ENCODE assay signal across 12 cellular contexts in genomic region chr7:45872116-45873034, GRCh38. TPM values are rescaled to one million over a fixed set of nuclear protein-coding genes. Genes with fewer than 3 reads are reported as not detected.
DNase-seq lines count a peak whose midpoint lies in the region; ATAC-seq and TF ChIP-seq lines count a peak whose summit lies in the region.
"Had no signal": no experiment of that assay in that cellular context is flagged by ENCODE, and none has a peak within 500 bp of the region (broad histone marks: within the 10 kb centered on the region; RNA-seq: fewer than 3 reads in every experiment).

No MANE protein-coding gene starts in this region.

- H3K4me1 ChIP-seq in colonic mucosa = no peaks in the 10 kb centered on the region
- no peaks in the 10 kb centered on the region for H3K4me1 ChIP-seq in neural progenitor cell
- H3K4me1 ChIP-seq: uterus had no signal

- no peaks in the 10 kb centered on the region for H3K9me3 Mint-ChIP-seq in neural progenitor cell

- H3K4me2 ChIP-seq in neural progenitor cell = no peak overlapping the region

- DNase-seq in DMS 273 (lab: John Stamatoyannopoulos, UW; ENCODE audit: unreplicated experiment) = peak; percentile 37
- no peak for DNase-seq in DMS 273 treated with DMSO at 0.1 percent for 48 hours (lab: John Stamatoyannopoulos, UW)
- peak; percentile 12 for DNase-seq in M059J (ENCODE audit: low read depth)
- no peak for DNase-seq in colonic mucosa
- peak; percentile 56 for DNase-seq in neural progenitor cell (ENCODE audit: low spot score)
- DNase-seq in nucleus accumbens (lab: John Stamatoyannopoulos, UW) = no peak
- no peak for DNase-seq in ureter (ENCODE audit: low spot score)
- DNase-seq: 8988T, uterus had no signal

- no peaks in the 10 kb centered on the region for H3K4me1 Mint-ChIP-seq in neural progenitor cell

- H4K20me1 ChIP-seq in neural progenitor cell (ENCODE audit: low read depth) = no peaks in the 10 kb centered on the region

- peak; percentile 33 for TF ChIP-seq CTCF in colonic mucosa (IDR thresholded peaks at IDR 0.05)
- peak; percentile 65 for TF ChIP-seq CTCF in neural progenitor cell (IDR thresholded peaks at IDR 0.05)

- H3K9ac ChIP-seq in colonic mucosa (ENCODE audit: low read depth in 2 of 2, low read length in 2 of 2) = no peak overlapping the region
- H3K9ac ChIP-seq in neural progenitor cell = no peak overlapping the region

- no peaks in the 10 kb centered on the region for H3K36me3 ChIP-seq in colonic mucosa
- H3K36me3 ChIP-seq in neural progenitor cell = no peaks in the 10 kb centered on the region
- H3K36me3 ChIP-seq: uterus had no signal

- H3K27ac Mint-ChIP-seq in neural progenitor cell = no peak overlapping the region
- H3K27ac Mint-ChIP-seq: activated naive CD8-positive, alpha-beta T cell had no signal

- intact Hi-C loops in colonic mucosa (cut with DNase I) = no loop called here

- H3K9me3 ChIP-seq in colonic mucosa (no peaks in the 10 kb centered on the region), neural progenitor cell (ENCODE audit: low read depth) (no peaks in the 10 kb centered on the region)
- H3K9me3 ChIP-seq: uterus had no signal

- no peak overlapping the region for H3K4me3 Mint-ChIP-seq in neural progenitor cell
- H3K4me3 Mint-ChIP-seq: activated naive CD8-positive, alpha-beta T cell had no signal

- no peaks in the 10 kb centered on the region for H3K36me3 Mint-ChIP-seq in neural progenitor cell
- H3K36me3 Mint-ChIP-seq: activated naive CD8-positive, alpha-beta T cell had no signal

- peaks cover 2% of the 10 kb centered on the region for H3K27me3 Mint-ChIP-seq in neural progenitor cell (ENCODE audit: insufficient read depth, low read depth)

- H3K27me3 ChIP-seq in colonic mucosa (no peaks in the 10 kb centered on the region), neural progenitor cell (no peaks in the 10 kb centered on the region)
- H3K27me3 ChIP-seq: uterus had no signal

- H3K4me3 ChIP-seq in colonic mucosa (no peak overlapping the region), neural progenitor cell (no peak overlapping the region)
- H3K4me3 ChIP-seq: skin epidermis, uterus had no signal

- no peak for ATAC-seq in HG03095 (IDR thresholded peaks at IDR 0.05; ENCODE audit: unreplicated experiment)

- H3K27ac ChIP-seq in colonic mucosa (no peak overlapping the region), neural progenitor cell (no peak overlapping the region)
- H3K27ac ChIP-seq: skin epidermis, uterus had no signal

- H3F3A ChIP-seq in neural progenitor cell (ENCODE audit: low read depth) = no peaks in the 10 kb centered on the region

- no peak overlapping the region for H2AFZ ChIP-seq in neural progenitor cell (replicated peaks)

- no peaks in the 10 kb centered on the region for H3K79me2 ChIP-seq in neural progenitor cell (ENCODE audit: low read depth)

RNA-seq across cellular contexts. Expression of gene CCDC201, which starts 0.5 kb away (rescaled TPM):
- not detected in 2 replicates for total RNA-seq in M059J (2014; rRNA removed; shearing (Covaris generic))
- not detected for total RNA-seq in colonic mucosa
- not detected in 2 replicates for total RNA-seq in neural progenitor cell (ENCODE audit: low replicate concordance)
- not detected for total RNA-seq in ureter

RNA-seq across cellular contexts. Expression of gene IGFBP1, which starts 15.9 kb away (rescaled TPM):
- 0.07 TPM in 1 of 2 replicates, not detected in the other for total RNA-seq in M059J (2014; rRNA removed; shearing (Covaris generic))
- total RNA-seq in colonic mucosa = under 1 TPM in 1 of 2 donors, not detected in 1; 0.49 TPM
- total RNA-seq in neural progenitor cell (ENCODE audit: low replicate concordance) = 0.69 TPM in 1 of 2 replicates, not detected in the other
- total RNA-seq in ureter = not detected

RNA-seq across cellular contexts. Expression of gene IGFBP3, which starts 48.7 kb away (rescaled TPM):
- 20.1 and 23.3 TPM in 2 replicates for total RNA-seq in M059J (2014; rRNA removed; shearing (Covaris generic))
- total RNA-seq in colonic mucosa = 10 to 100 TPM; 23.2 to 36.9 TPM
- 22.0 and 29.0 TPM in 2 replicates for total RNA-seq in neural progenitor cell (ENCODE audit: low replicate concordance)
- 445 TPM for total RNA-seq in ureter

Comparison
In these comparisons a context has a peak if more than half of its experiments do, and no peak if none do; other contexts are left out.
1. DNase-seq: peak in DMS 273 (single experiment), M059J (single experiment) and neural progenitor cell (single experiment); none in DMS 273 treated with DMSO at 0.1 percent for 48 hours (single experiment), colonic mucosa (single experiment), nucleus accumbens (0 of 56) and ureter (single experiment).
2. RNA of gene IGFBP3, which starts 48.7 kb away (total RNA-seq): 445 TPM in ureter (single experiment); 23.2 to 36.9 TPM in colonic mucosa, 20.1 to 23.3 TPM in M059J and 22.0 to 29.0 TPM in neural progenitor cell; every median in the first group is over 10 times any median in the second.